Comparison of ENCODE assay signal across 1 cellular context in the genomic region with DNA sequence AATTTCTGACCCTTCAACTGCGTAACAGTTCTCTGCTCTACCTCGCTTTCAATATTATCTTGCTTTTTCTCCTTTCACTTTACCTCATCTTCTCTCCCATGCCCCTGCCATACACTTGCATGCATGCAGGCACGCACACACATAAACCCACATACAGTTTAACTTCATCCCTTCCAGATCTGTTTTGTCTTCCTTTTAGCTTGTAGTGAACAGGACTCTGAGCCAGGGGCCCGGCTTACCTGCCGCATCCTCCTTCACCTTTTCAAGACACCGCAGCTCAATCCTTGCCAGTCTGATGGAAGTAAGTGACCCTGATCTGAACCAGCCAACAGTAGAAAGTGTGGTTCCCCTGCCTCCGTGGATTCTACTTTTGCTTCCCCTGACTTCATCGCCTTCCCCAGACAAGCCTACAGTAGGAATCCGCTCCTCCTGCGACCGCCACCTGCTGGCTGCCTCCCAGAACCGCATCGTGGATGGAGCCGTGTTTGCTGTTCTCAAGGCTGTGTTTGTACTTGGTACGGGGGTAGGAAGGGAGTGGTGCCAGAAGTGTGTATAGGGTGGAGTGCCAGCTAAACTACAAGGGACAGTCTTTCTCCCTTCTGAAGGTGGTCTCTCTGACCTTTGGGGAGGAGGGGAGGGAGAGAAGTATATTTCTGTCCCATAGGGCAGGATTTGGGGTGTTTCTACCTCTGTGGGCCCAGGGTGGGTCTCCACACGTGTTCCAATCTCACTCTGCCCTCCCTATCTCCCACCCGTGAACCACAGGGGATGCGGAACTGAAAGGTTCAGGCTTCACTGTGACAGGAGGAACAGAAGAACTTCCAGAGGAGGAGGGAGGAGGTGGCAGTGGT.
TF ChIP-seq lines count a peak whose summit lies in the region.

No MANE protein-coding gene starts in this region.

TF ChIP-seq in SK-N-SH, 30 proteins besides CTCF, POLR2A, EP300 and RAD21 (continued from another document):
- TF ChIP-seq, protein P1, sequence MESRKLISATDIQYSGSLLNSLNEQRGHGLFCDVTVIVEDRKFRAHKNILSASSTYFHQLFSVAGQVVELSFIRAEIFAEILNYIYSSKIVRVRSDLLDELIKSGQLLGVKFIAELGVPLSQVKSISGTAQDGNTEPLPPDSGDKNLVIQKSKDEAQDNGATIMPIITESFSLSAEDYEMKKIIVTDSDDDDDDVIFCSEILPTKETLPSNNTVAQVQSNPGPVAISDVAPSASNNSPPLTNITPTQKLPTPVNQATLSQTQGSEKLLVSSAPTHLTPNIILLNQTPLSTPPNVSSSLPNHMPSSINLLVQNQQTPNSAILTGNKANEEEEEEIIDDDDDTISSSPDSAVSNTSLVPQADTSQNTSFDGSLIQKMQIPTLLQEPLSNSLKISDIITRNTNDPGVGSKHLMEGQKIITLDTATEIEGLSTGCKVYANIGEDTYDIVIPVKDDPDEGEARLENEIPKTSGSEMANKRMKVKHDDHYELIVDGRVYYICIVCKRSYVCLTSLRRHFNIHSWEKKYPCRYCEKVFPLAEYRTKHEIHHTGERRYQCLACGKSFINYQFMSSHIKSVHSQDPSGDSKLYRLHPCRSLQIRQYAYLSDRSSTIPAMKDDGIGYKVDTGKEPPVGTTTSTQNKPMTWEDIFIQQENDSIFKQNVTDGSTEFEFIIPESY (IDR thresholded peaks at IDR 0.05; ENCODE audit: borderline replicate concordance, low read depth) = no peak
- no peak for TF ChIP-seq RCOR1 (IDR thresholded peaks at IDR 0.05; ENCODE audit: low read length)
- TF ChIP-seq SMC3 (IDR thresholded peaks at IDR 0.05; ENCODE audit: low read depth, low read length) = peak; percentile 92
- TF ChIP-seq CHD2 (IDR thresholded peaks at IDR 0.05; ENCODE audit: low read length, partially characterized antibody) = no peak
